8 cellular contexts compared by ENCODE assay signal in the genomic region with DNA sequence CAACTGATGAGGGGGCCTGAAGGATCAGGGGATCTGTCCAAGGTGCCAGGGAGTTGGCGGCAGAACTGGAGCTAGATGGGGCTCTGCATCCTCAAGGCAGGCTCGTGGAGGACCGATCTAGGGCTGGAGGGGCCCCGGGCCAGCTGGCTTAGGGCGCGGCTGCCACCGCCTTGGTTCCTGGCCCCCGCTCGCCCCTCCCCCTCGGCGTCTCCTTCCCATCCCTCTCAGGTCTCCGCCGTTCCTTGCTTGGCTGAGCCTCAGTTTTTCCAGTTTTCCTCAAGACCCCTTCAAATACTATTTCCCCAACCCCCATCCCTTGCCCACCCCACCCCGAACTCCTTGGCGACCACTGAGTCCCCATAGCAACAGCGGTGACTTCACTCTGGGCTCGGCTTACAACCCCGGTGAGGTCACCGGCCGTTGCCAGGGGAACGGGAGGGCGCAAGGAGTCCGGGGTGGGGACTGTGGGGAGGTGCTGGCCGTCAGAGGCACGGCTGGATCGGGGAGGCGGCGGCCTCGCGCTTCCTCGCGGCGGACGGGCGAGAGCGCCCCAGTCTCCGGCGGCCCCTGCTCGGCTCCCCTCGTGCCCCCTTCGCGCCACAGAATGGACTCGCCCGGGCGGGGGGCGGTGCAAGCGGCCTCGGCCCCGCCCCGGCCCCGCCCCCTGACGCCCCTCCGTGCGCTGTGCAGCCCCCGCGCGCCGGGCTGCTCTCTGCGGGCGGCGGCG. TPM values are rescaled to one million over a fixed set of nuclear protein-coding genes. Genes with fewer than 3 reads are reported as not detected.
DNase-seq lines count a peak whose midpoint lies in the region; ATAC-seq, FAIRE-seq and TF ChIP-seq lines count a peak whose summit lies in the region.

No MANE protein-coding gene starts in this region.

- POLR2A ChIA-PET in endothelial cell of umbilical vein (lab: Charles Lee): interaction anchor here (1.4 kb wide), 1 partner anchor 18 kb away, joined by 4 read pairs; a partner anchor contains a TSS

- H3K9me3 ChIP-seq in endothelial cell of umbilical vein (replicated peaks; ENCODE audit: control insufficient read depth, insufficient read depth, low read length): no peaks in the 10 kb centered on the region

- TF ChIP-seq POLR2A in GM12892 (IDR thresholded peaks at IDR 0.05; ENCODE audit: low read depth, low read length) (no peak), endothelial cell of umbilical vein (IDR thresholded peaks at IDR 0.05; ENCODE audit: low read depth, low read length) (no peak)

- DNase-seq in GM12892 (ENCODE audit: insufficient read length) (peak; percentile 74), NCI-H82 (lab: John Stamatoyannopoulos, UW) (peak; percentile 90), endothelial cell of umbilical vein (ENCODE audit: low read depth, low spot score) (peak; percentile 70), mesenteric fat pad (ENCODE audit: low spot score) (peak; percentile 93)
- peak; percentile 87 for DNase-seq in activated CD8-positive, alpha-beta memory T cell treated with anti-CD3 and anti-CD28 coated beads, Interleukin-2, amount 50 U/mL, for 48 hours
- peak; percentile 55 for DNase-seq in stimulated activated CD8-positive, alpha-beta memory T cell treated with anti-CD3 and anti-CD28 coated beads, Interleukin-12 subunit alpha, Interleukin-12 subunit beta, amount 100 ng/mL, for 4 hours (ENCODE audit: low read depth)

- dilution Hi-C loops in endothelial cell of umbilical vein (cut with MboI; ENCODE audit: extremely low pct_ligation_motif_present, low sequenced_read_pairs): no loop called here

- peak overlapping the region; percentile 77 for H2AFZ ChIP-seq in endothelial cell of umbilical vein (ENCODE audit: low read depth, low read length)

- peak overlapping the region; percentile 80 for H3K9ac ChIP-seq in endothelial cell of umbilical vein (replicated peaks; ENCODE audit: extremely low read depth, insufficient read depth, low read length)

- no peaks in the 10 kb centered on the region for H3K79me2 ChIP-seq in endothelial cell of umbilical vein (ENCODE audit: control insufficient read depth, insufficient read depth, low read length)

- peak overlapping the region; percentile 11 to 40 (median 26) for H3K4me3 ChIP-seq in endothelial cell of umbilical vein (replicated peaks in 1 of 3; ENCODE audit: insufficient read depth in 1 of 3, low read depth in 1 of 3, low read length in 3 of 3)

- FAIRE-seq in GM12892 (lab: Jason Lieb, UNC) (peak; percentile 62), endothelial cell of umbilical vein (lab: Jason Lieb, UNC) (peak; percentile 85)

- TF ChIP-seq CTCF in endothelial cell of umbilical vein (IDR thresholded peaks at IDR 0.05; ENCODE audit: extremely low read depth in 1 of 2, insufficient read depth in 1 of 2, low read depth in 1 of 2, low read length in 2 of 2): no peak

- no peaks in the 10 kb centered on the region for H3K36me3 ChIP-seq in endothelial cell of umbilical vein (ENCODE audit: control insufficient read depth in 2 of 2, extremely low read depth in 1 of 2, insufficient read depth in 2 of 2, low read length in 2 of 2)

- CTCF ChIA-PET in endothelial cell of umbilical vein (lab: Charles Lee): interaction anchor here (0.6 to 1.0 kb wide), 3 partner anchors 28 to 493 kb away, joined by 3 read pairs; no protein-coding TSS in a partner anchor

- BruUV-seq in endothelial cell of umbilical vein (replicated peaks; lab: Mats Ljungman, UMichigan): no TSS peak

- peak overlapping the region; percentile 70 for H3K27ac ChIP-seq in endothelial cell of umbilical vein (ENCODE audit: insufficient read depth, low read depth, low read length)

- H3K4me1 ChIP-seq in endothelial cell of umbilical vein (ENCODE audit: control insufficient read depth, extremely low read depth, insufficient read depth, low read length): peaks cover 10% of the 10 kb centered on the region

- ATAC-seq in HG03442 (IDR thresholded peaks at IDR 0.05; ENCODE audit: unreplicated experiment): peak; percentile 62
- ATAC-seq in HG03565 (IDR thresholded peaks at IDR 0.05; ENCODE audit: unreplicated experiment): no peak

- intact Hi-C loops in endothelial cell of umbilical vein (cut with micrococcal nuclease): loop anchor here (1.0 kb wide), 1 partner anchor 19 kb away; no protein-coding TSS in a partner anchor

- H3K4me2 ChIP-seq in endothelial cell of umbilical vein (ENCODE audit: insufficient read depth, low read length): peak overlapping the region; percentile 52

- H3K27me3 ChIP-seq in endothelial cell of umbilical vein (ENCODE audit: control insufficient read depth in 2 of 2, insufficient read depth in 2 of 2, low read length in 2 of 2): peaks cover 4 to 9% of the 10 kb centered on the region in 2 experiments

- H4K20me1 ChIP-seq in endothelial cell of umbilical vein (replicated peaks; ENCODE audit: control insufficient read depth, extremely low read depth, insufficient read depth, low read length): no peaks in the 10 kb centered on the region

- no peaks in the 10 kb centered on the region for H3K9me1 ChIP-seq in endothelial cell of umbilical vein (replicated peaks; ENCODE audit: control insufficient read depth, extremely low read depth, insufficient read depth, low read length)

TF ChIP-seq in endothelial cell of umbilical vein, 7 proteins besides CTCF, POLR2A, EP300 and RAD21:
- TF ChIP-seq JUN (IDR thresholded peaks at IDR 0.05; ENCODE audit: borderline replicate concordance, insufficient read depth, insufficient read length, low read depth): peak; percentile 25
- TF ChIP-seq EZH2 (IDR thresholded peaks at IDR 0.05; ENCODE audit: borderline replicate concordance, low read depth, low read length, severe bottlenecking): no peak
- peak; percentile 18 for TF ChIP-seq POLR2AphosphoS5 (IDR thresholded peaks at IDR 0.05; ENCODE audit: insufficient read depth, low read depth, low read length)
- no peak for TF ChIP-seq GATA2 (IDR thresholded peaks at IDR 0.05; ENCODE audit: insufficient read depth, insufficient read length, low read depth, low read length)
- TF ChIP-seq FOS (IDR thresholded peaks at IDR 0.05; ENCODE audit: borderline replicate concordance, insufficient read depth, low read length): no peak

RNA-seq across cellular contexts. Expression of a gene that starts 7.5 kb away (rescaled TPM):
- not detected for polyA plus RNA-seq in GM12892 (2012; ENCODE audit: missing spikeins)
- total RNA-seq in endothelial cell of umbilical vein (1.1 and 1.4 TPM in 2 replicates), mesenteric fat pad (1.4 TPM)
- polyA plus RNA-seq in endothelial cell of umbilical vein: 0.53 and 0.84 TPM in 2 replicates
- 0.20 and 0.30 TPM in 2 replicates for polyA plus RNA-seq in endothelial cell of umbilical vein (2011; cell fraction: cytosol; rRNA removed)
- 2.9 and 4.5 TPM in 2 replicates for polyA plus RNA-seq in endothelial cell of umbilical vein (2011; cell fraction: nucleus; rRNA removed)
- polyA plus RNA-seq in endothelial cell of umbilical vein (2012): 0.33 TPM in 1 of 2 replicates, not detected in the other
- 1.2 and 3.4 TPM in 2 replicates for polyA minus RNA-seq in endothelial cell of umbilical vein
- polyA minus RNA-seq in endothelial cell of umbilical vein (2011; cell fraction: cytosol; rRNA and poly(A)+ RNA removed): not detected
- polyA minus RNA-seq in endothelial cell of umbilical vein (2011; cell fraction: nucleus; rRNA and poly(A)+ RNA removed): 6.7 and 13.2 TPM in 2 replicates

RNA-seq across cellular contexts. Expression of a gene that starts 14.2 kb away (rescaled TPM):
- polyA plus RNA-seq in GM12892 (2012; ENCODE audit: missing spikeins): 0.15 TPM
- total RNA-seq in endothelial cell of umbilical vein: 4.8 and 5.3 TPM in 2 replicates
- polyA plus RNA-seq in endothelial cell of umbilical vein: 4.1 and 6.8 TPM in 2 replicates
- 3.2 and 3.9 TPM in 2 replicates for polyA plus RNA-seq in endothelial cell of umbilical vein (2011; cell fraction: cytosol; rRNA removed)
- polyA plus RNA-seq in endothelial cell of umbilical vein (2011; cell fraction: nucleus; rRNA removed): 2.5 and 2.8 TPM in 2 replicates
- polyA plus RNA-seq in endothelial cell of umbilical vein (2012): 3.8 and 4.9 TPM in 2 replicates
- polyA minus RNA-seq in endothelial cell of umbilical vein: 2.3 and 2.9 TPM in 2 replicates
- polyA minus RNA-seq in endothelial cell of umbilical vein (2011; cell fraction: cytosol; rRNA and poly(A)+ RNA removed): 1.1 TPM
- polyA minus RNA-seq in endothelial cell of umbilical vein (2011; cell fraction: nucleus; rRNA and poly(A)+ RNA removed): 1.3 TPM in 2 replicates
- total RNA-seq in mesenteric fat pad: 4.2 TPM

RNA-seq across cellular contexts. Expression of a gene that starts 18.1 kb away (rescaled TPM):
- polyA plus RNA-seq in GM12892 (2012; ENCODE audit: missing spikeins): 14.3 TPM
- 25.7 and 27.4 TPM in 2 replicates for total RNA-seq in endothelial cell of umbilical vein
- 32.2 and 36.8 TPM in 2 replicates for polyA plus RNA-seq in endothelial cell of umbilical vein
- 22.2 and 27.6 TPM in 2 replicates for polyA plus RNA-seq in endothelial cell of umbilical vein (2011; cell fraction: cytosol; rRNA removed)
- 43.7 and 47.3 TPM in 2 replicates for polyA plus RNA-seq in endothelial cell of umbilical vein (2011; cell fraction: nucleus; rRNA removed)
- polyA plus RNA-seq in endothelial cell of umbilical vein (2012): 18.1 and 27.9 TPM in 2 replicates
- 14.1 and 19.1 TPM in 2 replicates for polyA minus RNA-seq in endothelial cell of umbilical vein
- 26.3 TPM for polyA minus RNA-seq in endothelial cell of umbilical vein (2011; cell fraction: cytosol; rRNA and poly(A)+ RNA removed)
- 13.8 and 21.0 TPM in 2 replicates for polyA minus RNA-seq in endothelial cell of umbilical vein (2011; cell fraction: nucleus; rRNA and poly(A)+ RNA removed)
- 21.5 TPM for total RNA-seq in mesenteric fat pad

RNA-seq across cellular contexts. Expression of a gene that starts 22.8 kb away (rescaled TPM):
- polyA plus RNA-seq in GM12892 (2012; ENCODE audit: missing spikeins): not detected
- not detected in 2 replicates for total RNA-seq in endothelial cell of umbilical vein
- polyA plus RNA-seq in endothelial cell of umbilical vein: 0.06 and 0.10 TPM in 2 replicates
- 0.04 TPM in 1 of 2 replicates, not detected in the other for polyA plus RNA-seq in endothelial cell of umbilical vein (2011; cell fraction: cytosol; rRNA removed)
- polyA plus RNA-seq in endothelial cell of umbilical vein (2011; cell fraction: nucleus; rRNA removed): 0.05 TPM in 1 of 2 replicates, not detected in the other
- polyA plus RNA-seq in endothelial cell of umbilical vein (2012): not detected in 2 replicates
- polyA minus RNA-seq in endothelial cell of umbilical vein: 0.12 and 0.19 TPM in 2 replicates
- polyA minus RNA-seq in endothelial cell of umbilical vein (2011; cell fraction: cytosol; rRNA and poly(A)+ RNA removed): not detected
- not detected in 2 replicates for polyA minus RNA-seq in endothelial cell of umbilical vein (2011; cell fraction: nucleus; rRNA and poly(A)+ RNA removed)
- not detected for total RNA-seq in mesenteric fat pad

RNA-seq across cellular contexts. Expression of a gene that starts 52.3 kb away (rescaled TPM):
- 5.4 TPM for polyA plus RNA-seq in GM12892 (2012; ENCODE audit: missing spikeins)
- total RNA-seq in endothelial cell of umbilical vein (8.8 and 11.7 TPM in 2 replicates), mesenteric fat pad (69.9 TPM)
- polyA plus RNA-seq in endothelial cell of umbilical vein: 7.1 and 7.7 TPM in 2 replicates
- polyA plus RNA-seq in endothelial cell of umbilical vein (2011; cell fraction: cytosol; rRNA removed): 3.9 and 4.2 TPM in 2 replicates
- 23.2 and 24.2 TPM in 2 replicates for polyA plus RNA-seq in endothelial cell of umbilical vein (2011; cell fraction: nucleus; rRNA removed)
- 4.5 and 6.4 TPM in 2 replicates for polyA plus RNA-seq in endothelial cell of umbilical vein (2012)
- polyA minus RNA-seq in endothelial cell of umbilical vein: 18.9 and 21.8 TPM in 2 replicates
- polyA minus RNA-seq in endothelial cell of umbilical vein (2011; cell fraction: cytosol; rRNA and poly(A)+ RNA removed): 6.7 TPM
- 20.3 and 22.4 TPM in 2 replicates for polyA minus RNA-seq in endothelial cell of umbilical vein (2011; cell fraction: nucleus; rRNA and poly(A)+ RNA removed)
